2 cellular contexts compared by ENCODE assay signal in the genomic region with DNA sequence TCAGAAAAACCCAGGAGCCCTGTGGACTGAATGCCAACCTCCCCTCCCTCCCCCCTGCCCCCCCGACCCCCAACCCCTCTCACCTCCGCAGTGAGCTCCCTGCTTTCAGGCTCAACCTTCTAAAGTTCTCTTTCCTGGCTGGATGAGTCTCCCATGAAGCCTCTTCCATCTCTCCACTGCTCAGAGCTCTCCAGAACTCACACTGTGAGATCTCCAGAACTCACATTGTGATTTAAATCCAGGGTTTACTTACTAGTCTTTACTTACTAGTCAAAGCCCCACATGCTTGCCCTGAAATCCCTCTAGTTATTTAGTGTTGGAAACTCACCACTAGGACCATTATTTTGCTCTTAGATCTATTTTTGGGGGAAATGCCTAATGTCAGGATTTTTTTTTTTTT.
DNase-seq lines count a peak whose midpoint lies in the region; ATAC-seq and TF ChIP-seq lines count a peak whose summit lies in the region.
"Not testable (repeated sequence)": the region's sequence is repeated elsewhere in the genome, so short reads cannot be mapped to it uniquely, and the experiment has no call there.

No MANE protein-coding gene starts in this region.

- not testable (repeated sequence) for H4K20me1 ChIP-seq in GM23338 (replicated peaks; ENCODE audit: insufficient read depth)

- not testable (repeated sequence) for H3K4me3 ChIP-seq in GM23338

- not testable (repeated sequence) for H3K9me2 ChIP-seq in GM23338 (ENCODE audit: insufficient read depth)

- H3K36me3 Mint-ChIP-seq in GM23338 (ENCODE audit: low read depth); WTC11: not testable (repeated sequence)

- not testable (repeated sequence) for H3K79me2 ChIP-seq in GM23338 (replicated peaks; ENCODE audit: insufficient read depth)

- H3K27ac Mint-ChIP-seq in GM23338, WTC11: not testable (repeated sequence)

- not testable (repeated sequence) for H3K4me1 Mint-ChIP-seq in GM23338, WTC11

- not testable (repeated sequence) for H2AFZ ChIP-seq in GM23338

- H3K27me3 Mint-ChIP-seq in GM23338 (ENCODE audit: insufficient read depth, low read depth, poor library complexity); WTC11 (ENCODE audit: low read depth): not testable (repeated sequence)

- CTCF ChIA-PET in WTC11 (lab: Charles Lee), result not testable (repeated sequence)

- TF ChIP-seq CTCF in GM23338 (conservative IDR thresholded peaks at IDR 0.05; ENCODE audit: low read depth in 2 of 2); WTC11 (IDR thresholded peaks at IDR 0.05): not testable (repeated sequence)

- DNase-seq in GM23338 (ENCODE audit: low spot score); WTC11 (ENCODE audit: low spot score): not testable (repeated sequence)

- not testable (repeated sequence) for H3K36me3 ChIP-seq in GM23338 (ENCODE audit: insufficient read depth)

- ATAC-seq in GM23338, result peak; percentile 52
- ATAC-seq in WTC11, result peak; percentile 62; the same call in 1 of the 2 replicates

- not testable (repeated sequence) for H3F3A ChIP-seq in GM23338 (replicated peaks; ENCODE audit: low read depth)

- H3K4me1 ChIP-seq in GM23338 (ENCODE audit: insufficient read depth), result not testable (repeated sequence)

- not testable (repeated sequence) for H3K4me3 Mint-ChIP-seq in GM23338, WTC11

- H3K27ac ChIP-seq in GM23338 (ENCODE audit: low read depth), result not testable (repeated sequence)

- not testable (repeated sequence) for H3K9me3 Mint-ChIP-seq in GM23338, WTC11

- H3K4me2 ChIP-seq in GM23338, result not testable (repeated sequence)

- POLR2A ChIA-PET in WTC11 (lab: Charles Lee), result not testable (repeated sequence)

- H3K27me3 ChIP-seq in GM23338 (ENCODE audit: insufficient read depth), result not testable (repeated sequence)
